1 cellular context compared by ENCODE assay signal in the genomic region with DNA sequence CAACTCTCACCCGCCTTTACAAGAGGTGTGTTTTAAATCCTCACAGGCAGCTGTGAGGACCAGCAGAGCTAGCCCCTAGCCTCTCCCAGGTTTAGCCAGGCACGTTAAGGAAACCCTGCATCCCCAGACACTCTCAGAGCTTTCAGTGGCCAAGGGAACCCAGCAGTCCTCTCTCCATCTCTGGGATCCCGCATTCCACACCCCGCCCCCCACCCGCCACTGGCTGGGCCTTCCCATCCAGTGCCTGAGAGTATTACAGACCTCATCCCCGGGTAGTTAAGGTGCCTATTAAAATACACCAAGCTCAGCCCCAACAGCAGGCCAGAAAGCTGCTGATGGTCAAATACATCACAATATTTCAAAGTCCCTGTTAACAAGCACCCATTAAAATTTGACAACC.
TF ChIP-seq lines count a peak whose summit lies in the region.

No MANE protein-coding gene starts in this region.

TF ChIP-seq in H1, 55 proteins besides CTCF, POLR2A, EP300 and RAD21 (continued from another document):
- TF ChIP-seq, protein P1, sequence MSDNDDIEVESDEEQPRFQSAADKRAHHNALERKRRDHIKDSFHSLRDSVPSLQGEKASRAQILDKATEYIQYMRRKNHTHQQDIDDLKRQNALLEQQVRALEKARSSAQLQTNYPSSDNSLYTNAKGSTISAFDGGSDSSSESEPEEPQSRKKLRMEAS (IDR thresholded peaks at IDR 0.05) = no peak
- TF ChIP-seq GTF2F1 (IDR thresholded peaks at IDR 0.05; ENCODE audit: borderline replicate concordance, low read depth, low read length) = no peak
- TF ChIP-seq EZH2 (IDR thresholded peaks at IDR 0.05; ENCODE audit: low read depth, low read length, severe bottlenecking) = no peak
- TF ChIP-seq HDAC2 (IDR thresholded peaks at IDR 0.05; ENCODE audit: borderline replicate concordance in 1 of 2, low read depth in 2 of 2, low read length in 2 of 2) = no peak
- no peak for TF ChIP-seq CBX8 (IDR thresholded peaks at IDR 0.05; ENCODE audit: borderline replicate concordance, low read depth, low read length)
- no peak for TF ChIP-seq RXRA (IDR thresholded peaks at IDR 0.05; ENCODE audit: insufficient read depth, low read depth, low read length)
- no peak for TF ChIP-seq KDM1A (IDR thresholded peaks at IDR 0.05; ENCODE audit: borderline replicate concordance, low read length)
- no peak for TF ChIP-seq RBBP5 (IDR thresholded peaks at IDR 0.05; ENCODE audit: borderline replicate concordance, low read depth, low read length)
- TF ChIP-seq, protein P2, sequence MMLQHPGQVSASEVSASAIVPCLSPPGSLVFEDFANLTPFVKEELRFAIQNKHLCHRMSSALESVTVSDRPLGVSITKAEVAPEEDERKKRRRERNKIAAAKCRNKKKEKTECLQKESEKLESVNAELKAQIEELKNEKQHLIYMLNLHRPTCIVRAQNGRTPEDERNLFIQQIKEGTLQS (IDR thresholded peaks at IDR 0.05; ENCODE audit: insufficient read depth, low read depth, low read length) = no peak
- TF ChIP-seq, protein P3, sequence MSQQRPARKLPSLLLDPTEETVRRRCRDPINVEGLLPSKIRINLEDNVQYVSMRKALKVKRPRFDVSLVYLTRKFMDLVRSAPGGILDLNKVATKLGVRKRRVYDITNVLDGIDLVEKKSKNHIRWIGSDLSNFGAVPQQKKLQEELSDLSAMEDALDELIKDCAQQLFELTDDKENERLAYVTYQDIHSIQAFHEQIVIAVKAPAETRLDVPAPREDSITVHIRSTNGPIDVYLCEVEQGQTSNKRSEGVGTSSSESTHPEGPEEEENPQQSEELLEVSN (IDR thresholded peaks at IDR 0.05) = no peak
- TF ChIP-seq CREB1 (IDR thresholded peaks at IDR 0.05) = no peak
- no peak for TF ChIP-seq CHD2 (IDR thresholded peaks at IDR 0.05; ENCODE audit: low read length)
- TF ChIP-seq RFX5 (IDR thresholded peaks at IDR 0.05; ENCODE audit: borderline replicate concordance, low read depth, low read length) = no peak
- TF ChIP-seq CTBP2 (IDR thresholded peaks at IDR 0.05; ENCODE audit: borderline replicate concordance, insufficient read depth, insufficient read length, low read length) = no peak
- TF ChIP-seq NANOG (IDR thresholded peaks at IDR 0.05; ENCODE audit: insufficient read depth, low read depth, low read length, poor library complexity, severe bottlenecking) = no peak
- no peak for TF ChIP-seq POLR2AphosphoS5 (IDR thresholded peaks at IDR 0.05; ENCODE audit: low read depth, low read length)
